ENCODE assay signal across 10 cellular contexts in the genomic region with DNA sequence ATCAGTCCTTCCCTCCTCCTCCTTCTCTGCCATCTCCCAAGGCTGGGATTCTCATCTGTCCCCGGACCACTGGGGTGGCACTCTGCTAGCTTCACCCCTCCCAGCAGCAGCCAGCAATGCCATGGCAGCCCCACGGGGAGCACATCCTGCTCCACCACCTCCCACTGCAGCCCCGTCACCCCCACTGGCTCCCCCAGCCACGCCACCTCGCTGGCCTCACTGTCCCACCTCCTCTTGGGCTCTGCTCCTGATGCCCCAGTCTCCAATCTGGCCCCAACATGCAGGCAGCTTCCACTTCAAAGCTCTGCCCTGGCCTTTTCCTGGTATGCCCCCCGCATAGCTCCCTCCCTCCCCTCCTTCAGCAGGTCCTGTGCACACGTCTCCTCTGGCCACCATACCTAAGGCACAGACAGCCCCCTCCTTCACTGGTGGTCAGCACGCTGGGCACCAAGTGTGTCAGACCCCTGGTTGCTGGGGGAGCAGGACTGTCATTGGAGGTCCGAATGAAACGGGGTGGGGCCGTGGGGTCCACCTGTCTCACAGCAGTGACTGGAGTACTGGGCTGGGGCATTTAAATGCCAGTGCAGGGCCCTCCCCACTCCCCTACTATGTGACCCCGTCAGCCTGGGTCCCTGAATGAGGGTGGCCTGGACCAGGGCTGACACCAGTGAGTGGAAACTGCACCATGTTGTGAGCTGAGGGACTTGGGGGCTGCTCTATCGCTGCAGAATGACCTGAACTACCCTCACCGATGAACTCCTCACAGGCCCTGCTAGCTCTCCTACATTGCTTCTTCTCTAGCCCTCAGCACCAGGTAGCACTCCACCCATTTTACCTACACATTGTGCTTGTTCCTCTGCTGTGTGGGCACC. TPM values are rescaled to one million over a fixed set of nuclear protein-coding genes. Genes with fewer than 3 reads are reported as not detected.
DNase-seq lines count a peak whose midpoint lies in the region; ATAC-seq and TF ChIP-seq lines count a peak whose summit lies in the region.
"Had no signal": no experiment of that assay in that cellular context is flagged by ENCODE, and none has a peak within 500 bp of the region (broad histone marks: within the 10 kb centered on the region; RNA-seq: fewer than 3 reads in every experiment).

No MANE protein-coding gene starts in this region.

- no peak overlapping the region for H3K4me2 ChIP-seq in osteoblast (ENCODE audit: insufficient read depth, low read length)

- no peak overlapping the region for H3K4me3 ChIP-seq in osteoblast (ENCODE audit: insufficient read depth, low read length)

- no peaks in the 10 kb centered on the region for H3K9me3 ChIP-seq in osteoblast (ENCODE audit: low read depth, low read length)

- peaks cover 38% of the 10 kb centered on the region for H3K27me3 ChIP-seq in osteoblast (ENCODE audit: insufficient read depth, low read length)

- peaks cover 0 to 11% (median 0%) of the 10 kb centered on the region in 7 donors for H3K9me3 Mint-ChIP-seq in CD14-positive monocyte
- H3K9me3 Mint-ChIP-seq in T-cell, result no peaks in the 10 kb centered on the region
- no peaks in the 10 kb centered on the region for H3K9me3 Mint-ChIP-seq in effector memory CD8-positive, alpha-beta T cell

- no peaks in the 10 kb centered on the region for H3K4me1 ChIP-seq in osteoblast (ENCODE audit: insufficient read depth, low read length)

- H3K36me3 ChIP-seq in osteoblast (ENCODE audit: insufficient read depth, low read length), result no peaks in the 10 kb centered on the region

- CTCF ChIA-PET in T-cell (lab: Charles Lee), result interaction anchor here in 1 of 2 donors (0.5 kb wide), 1 partner anchor 26 kb away, joined by 3 read pairs; no protein-coding TSS in a partner anchor

- peak overlapping the region in 1 of 2 donors; percentile 85 for H3K4me3 Mint-ChIP-seq in CD14-positive monocyte
- H3K4me3 Mint-ChIP-seq in T-cell, result peak overlapping the region; percentile 79 to 81 (median 80)
- H3K4me3 Mint-ChIP-seq in effector memory CD8-positive, alpha-beta T cell, result peak overlapping the region; percentile 93 to 94

- POLR2A ChIA-PET in T-cell (lab: Charles Lee), result no interaction called here

- H3K27ac Mint-ChIP-seq in CD14-positive monocyte, result peak overlapping the region in 1 of 7 donors; percentile 45
- no peak overlapping the region for H3K27ac Mint-ChIP-seq in T-cell
- peak overlapping the region; percentile 8 to 94 for H3K27ac Mint-ChIP-seq in effector memory CD8-positive, alpha-beta T cell

- H3K4me1 Mint-ChIP-seq in CD14-positive monocyte, result peaks cover 13% of the 10 kb centered on the region
- peaks cover 25 to 60% (median 39%) of the 10 kb centered on the region in 3 donors for H3K4me1 Mint-ChIP-seq in T-cell
- H3K4me1 Mint-ChIP-seq in effector memory CD8-positive, alpha-beta T cell (ENCODE audit: low read depth in 2 of 2), result peaks cover 65 to 66% of the 10 kb centered on the region in 2 donors

- H3K27ac ChIP-seq in osteoblast (ENCODE audit: low read depth, low read length), result no peak overlapping the region
- H3K27ac ChIP-seq: VCaP had no signal

- H3K27me3 Mint-ChIP-seq in CD14-positive monocyte (ENCODE audit: low read depth in 3 of 3), result peaks cover 33 to 64% (median 54%) of the 10 kb centered on the region in 3 donors
- H3K27me3 Mint-ChIP-seq in T-cell, result peaks cover 13 to 15% of the 10 kb centered on the region in 2 donors
- no peaks in the 10 kb centered on the region for H3K27me3 Mint-ChIP-seq in effector memory CD8-positive, alpha-beta T cell

- intact Hi-C loops in CD14-positive monocyte (cut with micrococcal nuclease), result no loop called here

- peak; percentile 39 for DNase-seq in CD14-positive monocyte (ENCODE audit: low spot score)
- peak in 4 of 34 experiments; percentile 2 to 23 (median 8) for DNase-seq in T-cell
- no peak for DNase-seq in effector memory CD8-positive, alpha-beta T cell
- peak; percentile 82 for DNase-seq in osteoblast (ENCODE audit: insufficient read length, low spot score, missing footprints)
- no peak for DNase-seq in NCI-H69 (lab: John Stamatoyannopoulos, UW)
- no peak for DNase-seq in DMS53 (lab: John Stamatoyannopoulos, UW)
- DNase-seq: foreskin melanocyte had no signal

- H3K36me3 Mint-ChIP-seq in CD14-positive monocyte (no peaks in the 10 kb centered on the region), T-cell (no peaks in the 10 kb centered on the region)
- peaks cover 17% of the 10 kb centered on the region for H3K36me3 Mint-ChIP-seq in effector memory CD8-positive, alpha-beta T cell (ENCODE audit: insufficient read depth)

- ATAC-seq in T-cell (replicated peaks in 1 of 4), result no peak
- ATAC-seq in effector memory CD8-positive, alpha-beta T cell (replicated peaks), result no peak
- ATAC-seq in HG03045 (IDR thresholded peaks at IDR 0.05; ENCODE audit: unreplicated experiment), result no peak
- no peak for ATAC-seq in GM18868 (IDR thresholded peaks at IDR 0.05; ENCODE audit: unreplicated experiment)

- no peak for TF ChIP-seq CTCF in CD14-positive monocyte (IDR thresholded peaks at IDR 0.05)
- no peak for TF ChIP-seq CTCF in osteoblast (IDR thresholded peaks at IDR 0.05; ENCODE audit: extremely low read depth, low read depth, low read length)

- no peaks in the 10 kb centered on the region for H4K20me1 ChIP-seq in osteoblast (ENCODE audit: insufficient read depth, low read length)

- H2AFZ ChIP-seq in osteoblast (ENCODE audit: low read length), result no peak overlapping the region

- no peaks in the 10 kb centered on the region for H3K79me2 ChIP-seq in osteoblast (ENCODE audit: insufficient read depth, low read length)

RNA-seq across cellular contexts. Expression of a gene that starts 38.7 kb away (rescaled TPM):
- 1 to 10 TPM in 1 of 2 donors, under 1 TPM in 1; 0.68 to 1.8 TPM for polyA plus RNA-seq in CD14-positive monocyte
- total RNA-seq in T-cell (1 to 10 TPM; 2.2 to 6.9 (median 5.6) TPM), osteoblast (1.1 TPM in 1 of 2 replicates, not detected in the other)

Comparison
In these comparisons a context has a peak if more than half of its experiments do, and no peak if none do; other contexts are left out.
1. DNase-seq: peak in CD14-positive monocyte (single experiment) and osteoblast (single experiment); none in effector memory CD8-positive, alpha-beta T cell (0 of 3), NCI-H69 (single experiment) and DMS53 (single experiment).
2. H3K27ac Mint-ChIP-seq: peak in effector memory CD8-positive, alpha-beta T cell (2 of 2); none in T-cell (0 of 2).